In genomic region chr14:91114079-91115065, GRCh38 we compare ENCODE assay signal across 8 cellular contexts. TPM values are rescaled to one million over a fixed set of nuclear protein-coding genes. Genes with fewer than 3 reads are reported as not detected.
DNase-seq lines count a peak whose midpoint lies in the region; ATAC-seq, FAIRE-seq and TF ChIP-seq lines count a peak whose summit lies in the region.

No MANE protein-coding gene starts in this region.

- peak overlapping the region; percentile 98 for H3K9ac ChIP-seq in Loucy (ENCODE audit: low read depth, low read length, poor library complexity, severe bottlenecking)

- peak overlapping the region; percentile 82 for H3K4me2 ChIP-seq in Loucy (ENCODE audit: low read depth, low read length, poor library complexity, severe bottlenecking)

- no peaks in the 10 kb centered on the region for H4K20me1 ChIP-seq in Loucy (ENCODE audit: insufficient read depth, low read length, poor library complexity, severe bottlenecking)

- H3K4me3 ChIP-seq in GM06990 (replicated peaks; ENCODE audit: low read depth, low read length) (peak overlapping the region; percentile 81), Loucy (ENCODE audit: low read length, poor library complexity, severe bottlenecking) (peak overlapping the region; percentile 99), right cardiac atrium (ENCODE audit: low read length) (peak overlapping the region; percentile 82), psoas muscle (peak overlapping the region; percentile 77)

- H3F3A ChIP-seq in Loucy (ENCODE audit: low read depth), result peaks cover 5% of the 10 kb centered on the region

- H3K4me1 ChIP-seq in Loucy (ENCODE audit: insufficient read depth, low read length, poor library complexity, severe bottlenecking) (peaks cover 40% of the 10 kb centered on the region), right cardiac atrium (ENCODE audit: control insufficient read depth, insufficient read depth, low read length) (peaks cover 13% of the 10 kb centered on the region), psoas muscle (peaks cover 36% of the 10 kb centered on the region)

- peak overlapping the region; percentile 81 for H2AFZ ChIP-seq in Loucy (ENCODE audit: low read length)

- H3K27me3 ChIP-seq in GM06990 (replicated peaks; ENCODE audit: control insufficient read depth, insufficient read depth, low read length), result no peaks in the 10 kb centered on the region
- no peaks in the 10 kb centered on the region for H3K27me3 ChIP-seq in Loucy (ENCODE audit: insufficient read depth, low read length, poor library complexity, severe bottlenecking)
- no peaks in the 10 kb centered on the region for H3K27me3 ChIP-seq in right cardiac atrium (ENCODE audit: control insufficient read depth, insufficient read depth)
- no peaks in the 10 kb centered on the region for H3K27me3 ChIP-seq in psoas muscle (ENCODE audit: insufficient read depth in 3 of 3, low read length in 2 of 3)

- ATAC-seq in right cardiac atrium, result peak; percentile 81 to 83
- ATAC-seq in psoas muscle, result peak; percentile 73 to 83 (median 78)

- no peaks in the 10 kb centered on the region for H3K9me2 ChIP-seq in Loucy (replicated peaks; ENCODE audit: low read depth, low read length)

- FAIRE-seq in H54 (lab: Jason Lieb, UNC), result peak; percentile 84

- intact Hi-C loops in right cardiac atrium (cut with DNase I), result no loop called here
- intact Hi-C loops in psoas muscle (cut with DNase I), result no loop called here

- no peaks in the 10 kb centered on the region for H3K9me3 ChIP-seq in Loucy (ENCODE audit: insufficient read depth, low read depth, low read length)
- H3K9me3 ChIP-seq in right cardiac atrium (ENCODE audit: control insufficient read depth, low read length), result no peaks in the 10 kb centered on the region
- no peaks in the 10 kb centered on the region for H3K9me3 ChIP-seq in psoas muscle

- WGBS in right cardiac atrium, result 3% methylated on average over 18 of the region's 18 CpGs
- 2 to 5% (median 3%) methylated on average over 17 to 18 of the region's 18 CpGs for WGBS in psoas muscle, 3 donors

- peak overlapping the region; percentile 97 for H3K27ac ChIP-seq in right cardiac atrium (ENCODE audit: low read length)
- H3K27ac ChIP-seq in psoas muscle, result peak overlapping the region; percentile 97

- DNase-seq in GM06990 (ENCODE audit: extremely low read depth, insufficient read length) (peak; percentile 83), H54 (ENCODE audit: insufficient read length, low spot score) (peak; percentile 61), T follicular helper cell (ENCODE audit: low read depth) (peak; percentile 29), amygdala (lab: John Stamatoyannopoulos, UW) (peak; percentile 48 to 96 (median 88)), right cardiac atrium (peak in 1 of 3 donors; percentile 26), psoas muscle (peak; percentile 19 to 59), ureter (ENCODE audit: low spot score) (peak; percentile 84)

- peaks cover 4% of the 10 kb centered on the region for H3K36me3 ChIP-seq in GM06990 (ENCODE audit: control insufficient read depth, insufficient read depth, low read length)
- no peaks in the 10 kb centered on the region for H3K36me3 ChIP-seq in Loucy (ENCODE audit: insufficient read depth, low read length)
- H3K36me3 ChIP-seq in psoas muscle (ENCODE audit: insufficient read depth in 1 of 2, low read depth in 1 of 2), result no peaks in the 10 kb centered on the region

- TF ChIP-seq CTCF in GM06990 (IDR thresholded peaks at IDR 0.05; ENCODE audit: insufficient read depth, low read length, poor library complexity, severe bottlenecking) (no peak), Loucy (conservative IDR thresholded peaks at IDR 0.05; ENCODE audit: low read length) (no peak), psoas muscle (IDR thresholded peaks at IDR 0.05) (no peak)

- TF ChIP-seq POLR2A in H54 (IDR thresholded peaks at IDR 0.05; ENCODE audit: low read depth, low read length), result 0 out of 2 replicates have a peak, but pooled peaks have one; percentile 40

- peaks cover 48% of the 10 kb centered on the region for H3K79me2 ChIP-seq in Loucy (ENCODE audit: insufficient read depth, low read length)

RNA-seq across cellular contexts. Expression of gene DGLUCY, which starts 0.5 kb away (rescaled TPM):
- total RNA-seq in right cardiac atrium, result 100 to 1,000 TPM; 145 to 208 (median 179) TPM
- 112 TPM for polyA plus RNA-seq in right cardiac atrium
- total RNA-seq in psoas muscle, result 100 to 1,000 TPM in 2 of 4 donors, 10 to 100 TPM in 2; 77.5 to 135 (median 98.7) TPM
- 10 to 100 TPM; 20.4 to 53.1 (median 43.2) TPM for polyA plus RNA-seq in psoas muscle
- 141 TPM for total RNA-seq in ureter

RNA-seq across cellular contexts. Expression of gene RPS6KA5, which starts 53.9 kb away (rescaled TPM):
- 10 to 100 TPM in 3 of 4 donors, 1 to 10 TPM in 1; 9.9 to 15.5 (median 13.2) TPM for total RNA-seq in right cardiac atrium
- polyA plus RNA-seq in right cardiac atrium, result 2.0 TPM
- total RNA-seq in psoas muscle, result 10 to 100 TPM; 11.5 to 20.0 (median 15.8) TPM
- 1 to 10 TPM in 2 of 3 donors, under 1 TPM in 1; 0.94 to 3.9 (median 3.7) TPM for polyA plus RNA-seq in psoas muscle
- total RNA-seq in ureter, result 19.7 TPM
